In the genomic region with DNA sequence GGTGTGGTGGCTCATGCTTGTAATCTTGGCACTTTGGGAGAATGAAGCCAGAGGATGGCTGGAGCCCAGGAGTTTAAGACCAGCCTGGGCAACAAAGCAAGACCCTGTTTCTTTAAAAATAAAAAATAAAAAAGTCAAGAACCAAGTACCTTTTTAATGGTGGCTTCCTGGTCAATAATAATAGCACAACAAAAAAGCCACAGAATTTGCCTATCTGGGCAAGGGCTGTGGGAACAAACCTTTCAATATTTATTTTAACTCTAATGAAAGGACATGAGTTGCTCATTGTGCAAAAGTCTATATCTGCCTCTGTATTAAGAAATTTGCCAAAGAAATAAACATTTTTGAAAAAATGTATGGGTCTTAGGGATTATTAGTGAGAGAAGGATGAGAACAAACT, we compare ENCODE assay signal across 11 cellular contexts. TPM values are rescaled to one million over a fixed set of nuclear protein-coding genes. Genes with fewer than 3 reads are reported as not detected.
DNase-seq lines count a peak whose midpoint lies in the region; ATAC-seq, FAIRE-seq and TF ChIP-seq lines count a peak whose summit lies in the region.
"Had no signal": no experiment of that assay in that cellular context is flagged by ENCODE, and none has a peak within 500 bp of the region (broad histone marks: within the 10 kb centered on the region; RNA-seq: fewer than 3 reads in every experiment).

No MANE protein-coding gene starts in this region.

- ATAC-seq in left cardiac atrium (no peak), HG02759 (IDR thresholded peaks at IDR 0.05; ENCODE audit: unreplicated experiment) (no peak)

- peak overlapping the region; percentile 89 for H3K4me2 ChIP-seq in keratinocyte (ENCODE audit: control insufficient read depth, extremely low read depth, insufficient read depth, low read depth, low read length)

- peaks cover 84% of the 10 kb centered on the region for H3K4me1 Mint-ChIP-seq in activated naive CD8-positive, alpha-beta T cell (ENCODE audit: low read depth)
- H3K4me1 Mint-ChIP-seq in type B pancreatic cell (ENCODE audit: unreplicated experiment) = peaks cover 65% of the 10 kb centered on the region

- peaks cover 63% of the 10 kb centered on the region for H3K79me2 ChIP-seq in keratinocyte (ENCODE audit: control insufficient read depth, insufficient read depth, low read length)

- H2AFZ ChIP-seq in keratinocyte (ENCODE audit: control insufficient read depth, low read length) = no peak overlapping the region

- TF ChIP-seq CTCF in cardiac muscle cell (IDR thresholded peaks at IDR 0.05; ENCODE audit: low read depth, low read length) (no peak), keratinocyte (optimal IDR thresholded peaks at IDR 0.05 in 1 of 3, IDR thresholded peaks at IDR 0.05 in 1 of 3, conservative IDR thresholded peaks at IDR 0.05 in 1 of 3; ENCODE audit: extremely low read depth in 1 of 3, insufficient read depth in 2 of 3, low read length in 3 of 3) (no peak), type B pancreatic cell (conservative IDR thresholded peaks at IDR 0.05) (no peak), D721Med (IDR thresholded peaks at IDR 0.05; ENCODE audit: insufficient read depth, missing control alignments) (no peak)

- H3K36me3 Mint-ChIP-seq in activated naive CD8-positive, alpha-beta T cell = peaks cover 4% of the 10 kb centered on the region
- peaks cover 14% of the 10 kb centered on the region for H3K36me3 Mint-ChIP-seq in type B pancreatic cell

- H3K36me3 ChIP-seq in cardiac muscle cell = no peaks in the 10 kb centered on the region
- peaks cover 0 to 3% of the 10 kb centered on the region in 2 experiments for H3K36me3 ChIP-seq in keratinocyte (ENCODE audit: control insufficient read depth in 2 of 2, extremely low read depth in 1 of 2, insufficient read depth in 2 of 2, low read length in 2 of 2)
- H3K36me3 ChIP-seq: right atrium auricular region had no signal

- H3K27ac Mint-ChIP-seq in activated naive CD8-positive, alpha-beta T cell = peak overlapping the region; percentile 95
- peak overlapping the region; percentile 90 for H3K27ac Mint-ChIP-seq in type B pancreatic cell

- no peaks in the 10 kb centered on the region for H3K9me3 Mint-ChIP-seq in activated naive CD8-positive, alpha-beta T cell (ENCODE audit: low read depth)
- no peaks in the 10 kb centered on the region for H3K9me3 Mint-ChIP-seq in type B pancreatic cell

- DNase-seq in cardiac muscle cell (ENCODE audit: low read depth in 1 of 2, low spot score in 1 of 2) = no peak
- no peak for DNase-seq in left cardiac atrium
- no peak for DNase-seq in keratinocyte (ENCODE audit: low read depth, low spot score)
- DNase-seq in type B pancreatic cell (ENCODE audit: extremely low spot score, unreplicated experiment) = no peak
- no peak for DNase-seq in D721Med (ENCODE audit: insufficient read length, low spot score)
- no peak for DNase-seq in NCI-H1436 (lab: John Stamatoyannopoulos, UW)
- DNase-seq: AML-193 had no signal

- peak overlapping the region; percentile 95 for H3K4me3 Mint-ChIP-seq in activated naive CD8-positive, alpha-beta T cell
- H3K4me3 Mint-ChIP-seq in type B pancreatic cell = peak overlapping the region; percentile 92

- peaks cover 2% of the 10 kb centered on the region for H3K9me1 ChIP-seq in keratinocyte (ENCODE audit: control insufficient read depth, extremely low read depth, insufficient read depth, low read length)

- H3K9ac ChIP-seq in keratinocyte (ENCODE audit: control insufficient read depth, extremely low read depth, insufficient read depth, low read length) = no peak overlapping the region

- dilution Hi-C loops in keratinocyte (cut with MboI; ENCODE audit: extremely low pct_ligation_motif_present, low sequenced_read_pairs) = no loop called here

- H4K20me1 ChIP-seq in keratinocyte (ENCODE audit: control insufficient read depth, extremely low read depth, insufficient read depth, low read length) = peaks cover 15% of the 10 kb centered on the region

- H3K9me3 ChIP-seq in cardiac muscle cell (ENCODE audit: low read depth) (no peaks in the 10 kb centered on the region), keratinocyte (ENCODE audit: control insufficient read depth, low read depth, low read length) (no peaks in the 10 kb centered on the region)
- H3K9me3 ChIP-seq: right atrium auricular region had no signal

- H3K27me3 ChIP-seq in cardiac muscle cell (no peaks in the 10 kb centered on the region), keratinocyte (ENCODE audit: control insufficient read depth, extremely low read depth, insufficient read depth, low read length) (no peaks in the 10 kb centered on the region)
- H3K27me3 ChIP-seq: right atrium auricular region had no signal

- H3K4me3 ChIP-seq in cardiac muscle cell (peak overlapping the region; percentile 92), keratinocyte (ENCODE audit: control insufficient read depth in 2 of 3, extremely low read depth in 1 of 3, insufficient read depth in 2 of 3, low read depth in 1 of 3, low read length in 3 of 3) (no peak overlapping the region)

- FAIRE-seq in keratinocyte (lab: Jason Lieb, UNC) (no peak), D721Med (lab: Jason Lieb, UNC) (no peak)
- FAIRE-seq: GM18507 had no signal

- H3K27me3 Mint-ChIP-seq in activated naive CD8-positive, alpha-beta T cell = no peaks in the 10 kb centered on the region
- no peaks in the 10 kb centered on the region for H3K27me3 Mint-ChIP-seq in type B pancreatic cell

- H3K27ac ChIP-seq in cardiac muscle cell (peak overlapping the region; percentile 91), keratinocyte (ENCODE audit: control insufficient read depth, insufficient read depth, low read length) (no peak overlapping the region)

- H3K4me1 ChIP-seq in cardiac muscle cell (ENCODE audit: low read depth) (peaks cover 50% of the 10 kb centered on the region), keratinocyte (ENCODE audit: control insufficient read depth, extremely low read depth, insufficient read depth, low read length) (peaks cover 16% of the 10 kb centered on the region)

- intact Hi-C loops in left cardiac atrium (cut with DNase I) = loop anchor here in 1 of 2 donors (10.0 kb wide), 1 partner anchor 172 kb away; no protein-coding TSS in a partner anchor

RNA-seq across cellular contexts. Expression of a gene that starts 2.1 kb away (rescaled TPM):
- total RNA-seq in cardiac muscle cell (28.7 and 41.4 TPM in 2 replicates), left cardiac atrium (10 to 100 TPM; 17.5 to 18.1 TPM), type B pancreatic cell (ENCODE audit: low replicate concordance) (51.5 and 53.1 TPM in 2 replicates)
- polyA plus RNA-seq in cardiac muscle cell (25.6 and 31.8 TPM in 2 replicates), keratinocyte (11.8 to 16.9 TPM (median 12.8 TPM) in 3 replicates)
- polyA plus RNA-seq in keratinocyte (2011; ENCODE audit: low read depth) = 8.6 TPM
- 18.6 TPM in 2 replicates for polyA plus RNA-seq in keratinocyte (2011; cell fraction: cytosol; rRNA removed)
- polyA plus RNA-seq in keratinocyte (2011; cell fraction: nucleus; rRNA removed) = 36.2 and 36.6 TPM in 2 replicates
- 10.5 and 13.9 TPM in 2 replicates for polyA plus RNA-seq in keratinocyte (2012; ENCODE audit: low replicate concordance)
- 21.4 to 75.7 TPM (median 72.0 TPM) in 3 replicates for polyA minus RNA-seq in keratinocyte
- polyA minus RNA-seq in keratinocyte (2011; cell fraction: cytosol; rRNA and poly(A)+ RNA removed) = 8.1 TPM
- polyA minus RNA-seq in keratinocyte (2011; cell fraction: nucleus; rRNA and poly(A)+ RNA removed) = 19.6 and 58.2 TPM in 2 replicates
